In the genomic region with DNA sequence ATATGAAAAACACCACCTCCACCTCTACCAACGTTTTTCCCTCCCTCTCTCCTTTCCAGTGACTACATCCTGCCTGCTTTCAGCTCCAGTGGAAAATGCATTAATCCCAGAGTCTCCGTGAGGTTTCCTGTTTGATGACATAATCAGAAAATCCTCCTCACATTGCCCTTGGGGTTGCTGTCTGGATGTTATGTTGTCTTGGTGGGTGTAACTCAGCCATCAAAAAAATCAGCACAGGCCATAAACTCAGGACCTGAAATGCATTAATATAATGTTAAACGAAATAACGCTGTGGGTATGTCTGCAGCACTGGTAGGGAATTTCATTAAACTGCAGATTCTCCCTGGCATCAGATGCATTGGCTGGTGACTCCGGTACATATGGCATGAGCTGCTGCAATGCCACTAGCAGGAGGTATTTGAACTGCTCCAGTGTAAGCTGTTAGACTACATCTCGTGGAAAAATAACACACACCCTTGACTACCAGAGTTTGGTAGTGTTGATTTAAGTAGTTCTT, we compare ENCODE assay signal across 1 cellular context.
A peak's percentile ranks its signal among the peaks of the same experiment; 100 is the strongest.
TF ChIP-seq lines count a peak whose summit lies in the region.

No MANE protein-coding gene starts in this region.

TF ChIP-seq in SK-N-SH treated with all-trans-retinoic acid at 6 μM for 48 hours, 23 proteins besides CTCF, POLR2A, EP300 and RAD21 (continued from another document):
- TF ChIP-seq, protein P1, sequence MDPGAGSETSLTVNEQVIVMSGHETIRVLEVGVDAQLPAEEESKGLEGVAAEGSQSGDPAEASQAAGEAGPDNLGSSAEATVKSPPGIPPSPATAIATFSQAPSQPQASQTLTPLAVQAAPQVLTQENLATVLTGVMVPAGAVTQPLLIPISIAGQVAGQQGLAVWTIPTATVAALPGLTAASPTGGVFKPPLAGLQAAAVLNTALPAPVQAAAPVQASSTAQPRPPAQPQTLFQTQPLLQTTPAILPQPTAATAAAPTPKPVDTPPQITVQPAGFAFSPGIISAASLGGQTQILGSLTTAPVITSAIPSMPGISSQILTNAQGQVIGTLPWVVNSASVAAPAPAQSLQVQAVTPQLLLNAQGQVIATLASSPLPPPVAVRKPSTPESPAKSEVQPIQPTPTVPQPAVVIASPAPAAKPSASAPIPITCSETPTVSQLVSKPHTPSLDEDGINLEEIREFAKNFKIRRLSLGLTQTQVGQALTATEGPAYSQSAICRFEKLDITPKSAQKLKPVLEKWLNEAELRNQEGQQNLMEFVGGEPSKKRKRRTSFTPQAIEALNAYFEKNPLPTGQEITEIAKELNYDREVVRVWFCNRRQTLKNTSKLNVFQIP (CRISPR knock-in tag; IDR thresholded peaks at IDR 0.05; ENCODE audit: borderline replicate concordance, low read depth): no peak
- TF ChIP-seq PPARA (CRISPR knock-in tag; IDR thresholded peaks at IDR 0.05; ENCODE audit: borderline replicate concordance) (no peak), BACH2 (CRISPR knock-in tag; IDR thresholded peaks at IDR 0.05; ENCODE audit: borderline replicate concordance) (no peak), ZNF565 (CRISPR knock-in tag; conservative IDR thresholded peaks at IDR 0.05; ENCODE audit: low read depth) (no peak), SNAI2 (CRISPR knock-in tag; IDR thresholded peaks at IDR 0.05) (peak; percentile 62; the same call in 1 of the 2 replicates)
